In the genomic region with DNA sequence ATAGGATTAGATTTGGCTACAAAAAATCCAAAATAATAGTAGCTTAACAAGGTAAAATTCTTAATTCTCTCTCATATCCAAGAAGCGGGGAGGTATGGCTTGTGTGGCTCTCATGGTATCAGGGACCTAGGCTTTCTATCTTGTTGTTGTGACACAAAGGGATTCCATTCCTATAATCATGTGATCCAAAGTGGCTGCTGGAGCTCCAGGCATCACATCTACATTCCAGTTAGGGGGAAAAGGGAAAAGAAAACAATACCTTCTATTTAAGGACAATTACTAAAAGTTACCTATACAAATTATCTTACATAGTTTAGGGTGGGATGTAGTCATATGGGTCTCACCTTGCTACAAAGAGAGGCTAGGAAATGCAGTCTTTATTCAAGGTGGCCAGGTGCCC, we compare ENCODE assay signal across 9 cellular contexts. TPM values are rescaled to one million over a fixed set of nuclear protein-coding genes. Genes with fewer than 3 reads are reported as not detected.
"Had no signal": no experiment of that assay in that cellular context is flagged by ENCODE, and none has a peak within 500 bp of the region (broad histone marks: within the 10 kb centered on the region; RNA-seq: fewer than 3 reads in every experiment).

No MANE protein-coding gene starts in this region.

- H3K9me3 ChIP-seq: HAP-1 had no signal

- H3K4me3 Mint-ChIP-seq: GM23338, IgD-negative memory B cell had no signal

- H3K4me2 ChIP-seq: GM23338 had no signal

- DNase-seq: H7, KG1 had no signal

- H3K4me1 ChIP-seq: HAP-1 had no signal

- FAIRE-seq: HepG2 had no signal

- ATAC-seq: GM23338, HCT116, HepG2 had no signal

- H3K36me3 Mint-ChIP-seq: IgD-negative memory B cell had no signal

- H3K27ac ChIP-seq: HL-60 had no signal

- H3K4me1 Mint-ChIP-seq: GM23338 had no signal

- H3K27ac Mint-ChIP-seq: GM23338 had no signal

- H3K36me3 ChIP-seq: HAP-1 had no signal

- H3K4me3 ChIP-seq: GM23338, HAP-1 had no signal

- H2AFZ ChIP-seq: GM23338 had no signal

RNA-seq across cellular contexts. Expression of a gene that starts 47.6 kb away (rescaled TPM):
- total RNA-seq: HT1080 had no signal
- polyA plus RNA-seq: IgD-negative memory B cell had no signal
